In genomic region chr19:56119585-56119978, GRCh38 we compare ENCODE assay signal across 8 cellular contexts. TPM values are rescaled to one million over a fixed set of nuclear protein-coding genes. Genes with fewer than 3 reads are reported as not detected.
DNase-seq lines count a peak whose midpoint lies in the region; ATAC-seq lines count a peak whose summit lies in the region.

No MANE protein-coding gene starts in this region.

- ATAC-seq in activated naive CD4-positive, alpha-beta T cell treated with anti-CD3 and anti-CD28 coated beads, Interleukin-2, amount 50 U/mL, for 72 hours, result no peak

- H3K36me3 Mint-ChIP-seq in activated naive CD4-positive, alpha-beta T cell treated with anti-CD3 and anti-CD28 coated beads, Interleukin-2, amount 10 ng/mL, durations not matched to agents 7 days and 5 days, result peaks cover 13% of the 10 kb centered on the region
- H3K36me3 Mint-ChIP-seq in activated naive CD4-positive, alpha-beta T cell treated with anti-CD3 and anti-CD28 coated beads, Interleukin-2, amount 50 U/mL, for 72 hours, result peaks cover 6 to 7% of the 10 kb centered on the region in 2 donors

- CTCF ChIA-PET in activated naive CD4-positive, alpha-beta T cell treated with anti-CD3 and anti-CD28 coated beads, Interleukin-2, amount 10 ng/mL, durations not matched to agents 7 days and 5 days (lab: Charles Lee), result no interaction called here

- DNase-seq in activated naive CD4-positive, alpha-beta T cell treated with anti-CD3 and anti-CD28 coated beads, Interleukin-2, amount 10 ng/mL, durations not matched to agents 7 days and 5 days, result no peak
- no peak for DNase-seq in activated naive CD4-positive, alpha-beta T cell treated with anti-CD3 and anti-CD28 coated beads, Interleukin-2, amount 50 U/mL, for 16 hours
- no peak for DNase-seq in activated naive CD4-positive, alpha-beta T cell treated with anti-CD3 and anti-CD28 coated beads, Interleukin-2, amount 50 U/mL, for 72 hours (ENCODE audit: low spot score in 2 of 2)
- DNase-seq in iris pigment epithelial cell (ENCODE audit: low read depth), result peak; percentile 78
- no peak for DNase-seq in substantia nigra (lab: John Stamatoyannopoulos, UW)
- no peak for DNase-seq in NCI-H526 (lab: John Stamatoyannopoulos, UW)
- DNase-seq in medulla oblongata (ENCODE audit: extremely low spot score), result no peak
- no peak for DNase-seq in NK-92 (lab: John Stamatoyannopoulos, UW; ENCODE audit: unreplicated experiment)

- H3K9me3 Mint-ChIP-seq in activated naive CD4-positive, alpha-beta T cell treated with anti-CD3 and anti-CD28 coated beads, Interleukin-2, amount 10 ng/mL, durations not matched to agents 7 days and 5 days, result no peaks in the 10 kb centered on the region
- H3K9me3 Mint-ChIP-seq in activated naive CD4-positive, alpha-beta T cell treated with anti-CD3 and anti-CD28 coated beads, Interleukin-2, amount 50 U/mL, for 72 hours, result no peaks in the 10 kb centered on the region

- H3K4me3 Mint-ChIP-seq in activated naive CD4-positive, alpha-beta T cell treated with anti-CD3 and anti-CD28 coated beads, Interleukin-2, amount 10 ng/mL, durations not matched to agents 7 days and 5 days, result peak overlapping the region; percentile 87

- peak overlapping the region; percentile 82 for H3K27ac ChIP-seq in substantia nigra (ENCODE audit: low read depth, low read length, poor library complexity, severe bottlenecking)

- H3K27me3 Mint-ChIP-seq in activated naive CD4-positive, alpha-beta T cell treated with anti-CD3 and anti-CD28 coated beads, Interleukin-2, amount 10 ng/mL, durations not matched to agents 7 days and 5 days, result no peaks in the 10 kb centered on the region

- peaks cover 57% of the 10 kb centered on the region for H3K4me1 Mint-ChIP-seq in activated naive CD4-positive, alpha-beta T cell treated with anti-CD3 and anti-CD28 coated beads, Interleukin-2, amount 10 ng/mL, durations not matched to agents 7 days and 5 days

- peak overlapping the region; percentile 90 for H3K27ac Mint-ChIP-seq in activated naive CD4-positive, alpha-beta T cell treated with anti-CD3 and anti-CD28 coated beads, Interleukin-2, amount 10 ng/mL, durations not matched to agents 7 days and 5 days
- H3K27ac Mint-ChIP-seq in activated naive CD4-positive, alpha-beta T cell treated with anti-CD3 and anti-CD28 coated beads, Interleukin-2, amount 50 U/mL, for 72 hours, result peak overlapping the region; percentile 96 to 98

RNA-seq across cellular contexts. Expression of gene ZNF787, which starts 1.5 kb away (rescaled TPM):
- total RNA-seq in activated naive CD4-positive, alpha-beta T cell treated with anti-CD3 and anti-CD28 coated beads, Interleukin-2, amount 50 U/mL, for 72 hours, result 10 to 100 TPM; 32.2 to 32.5 TPM

RNA-seq across cellular contexts. Expression of gene ZNF444, which starts 21.5 kb away (rescaled TPM):
- 10 to 100 TPM; 25.9 to 37.3 TPM for total RNA-seq in activated naive CD4-positive, alpha-beta T cell treated with anti-CD3 and anti-CD28 coated beads, Interleukin-2, amount 50 U/mL, for 72 hours

RNA-seq across cellular contexts. Expression of gene GALP, which starts 56.2 kb away (rescaled TPM):
- total RNA-seq in activated naive CD4-positive, alpha-beta T cell treated with anti-CD3 and anti-CD28 coated beads, Interleukin-2, amount 50 U/mL, for 72 hours, result not detected
